17 cellular contexts compared by ENCODE assay signal in the genomic region with DNA sequence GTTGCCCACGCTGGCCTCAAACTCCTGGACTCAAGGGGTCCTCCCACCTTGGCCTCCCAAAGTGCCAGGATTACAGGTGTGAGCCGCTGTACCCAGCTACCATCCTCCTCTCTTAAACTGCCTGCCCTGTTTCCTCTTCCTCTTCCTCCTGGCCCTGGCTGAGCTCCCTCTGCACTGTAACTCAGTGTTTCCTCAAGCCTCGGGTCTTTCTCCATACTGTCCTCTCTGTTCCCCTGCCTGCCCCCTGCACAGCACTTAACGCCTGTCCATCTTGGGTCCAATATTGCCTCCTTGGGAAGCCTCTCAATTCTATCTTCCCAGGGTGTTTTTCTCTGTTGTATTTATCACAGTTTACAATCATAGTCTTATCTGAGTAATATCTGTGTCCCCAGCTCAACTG. TPM values are rescaled to one million over a fixed set of nuclear protein-coding genes. Genes with fewer than 3 reads are reported as not detected.
DNase-seq lines count a peak whose midpoint lies in the region; ATAC-seq and TF ChIP-seq lines count a peak whose summit lies in the region.
"Had no signal": no experiment of that assay in that cellular context is flagged by ENCODE, and none has a peak within 500 bp of the region (broad histone marks: within the 10 kb centered on the region; RNA-seq: fewer than 3 reads in every experiment).

No MANE protein-coding gene starts in this region.

- H3K9me2 ChIP-seq in OCI-LY1 (ENCODE audit: low read depth, low read length) = no peaks in the 10 kb centered on the region

- H2AFZ ChIP-seq in OCI-LY1 (ENCODE audit: low read length) = no peak overlapping the region
- no peak overlapping the region for H2AFZ ChIP-seq in parathyroid adenoma

- peak overlapping the region; percentile 73 for H3K4me3 ChIP-seq in OCI-LY1 (ENCODE audit: low read depth, low read length, poor library complexity, severe bottlenecking)
- no peak overlapping the region for H3K4me3 ChIP-seq in parathyroid adenoma (ENCODE audit: low read depth, low read length)
- H3K4me3 ChIP-seq: K562 had no signal

- H3K36me3 ChIP-seq in OCI-LY1 (ENCODE audit: insufficient read depth, low read length) (peaks cover 6% of the 10 kb centered on the region; the same call in 1 of the 2 replicates), parathyroid adenoma (ENCODE audit: control insufficient read depth, insufficient read depth, low read length) (no peaks in the 10 kb centered on the region)

- H3K27ac ChIP-seq in OCI-LY1 (ENCODE audit: low read depth, low read length, poor library complexity, severe bottlenecking) = peak overlapping the region; percentile 83
- peak overlapping the region; percentile 97 for H3K27ac ChIP-seq in epithelial cell of prostate
- peak overlapping the region; percentile 5 for H3K27ac ChIP-seq in parathyroid adenoma

- no peaks in the 10 kb centered on the region for H4K20me1 ChIP-seq in OCI-LY1 (ENCODE audit: insufficient read depth, low read length)

- H3K9ac ChIP-seq in OCI-LY1 (ENCODE audit: low read length) = peak overlapping the region; percentile 80; the same call in 1 of the 2 replicates
- H3K9ac ChIP-seq in parathyroid adenoma = no peak overlapping the region

- H3K4me2 ChIP-seq in OCI-LY1 (ENCODE audit: low read length) (peak overlapping the region; percentile 79), parathyroid adenoma (ENCODE audit: low read length) (no peak overlapping the region)

- peaks cover 45% of the 10 kb centered on the region for H3K4me1 Mint-ChIP-seq in activated CD4-positive, alpha-beta T cell treated with anti-CD3 and anti-CD28 coated beads, Interleukin-2, amount 10 ng/mL, durations not matched to agents 7 days and 5 days

- no peaks in the 10 kb centered on the region for H3K27me3 ChIP-seq in OCI-LY1 (ENCODE audit: insufficient read depth, low read length)
- H3K27me3 ChIP-seq in parathyroid adenoma (ENCODE audit: control insufficient read depth, insufficient read depth, low read length) = no peaks in the 10 kb centered on the region

- H3K9me3 Mint-ChIP-seq in activated CD4-positive, alpha-beta T cell treated with anti-CD3 and anti-CD28 coated beads, Interleukin-2, amount 10 ng/mL, durations not matched to agents 7 days and 5 days = no peaks in the 10 kb centered on the region

- TF ChIP-seq CTCF in OCI-LY1 (IDR thresholded peaks at IDR 0.05; ENCODE audit: low read length) = no peak
- no peak for TF ChIP-seq CTCF in parathyroid adenoma (IDR thresholded peaks at IDR 0.05)

- H3K27ac Mint-ChIP-seq in activated CD4-positive, alpha-beta T cell treated with anti-CD3 and anti-CD28 coated beads, Interleukin-2, amount 10 ng/mL, durations not matched to agents 7 days and 5 days = peak overlapping the region; percentile 44

- peak overlapping the region; percentile 95 for H3K4me3 Mint-ChIP-seq in activated CD4-positive, alpha-beta T cell treated with anti-CD3 and anti-CD28 coated beads, Interleukin-2, amount 10 ng/mL, durations not matched to agents 7 days and 5 days

- H3K4me1 ChIP-seq in OCI-LY1 (ENCODE audit: insufficient read depth, low read length, severe bottlenecking) = peaks cover 33% of the 10 kb centered on the region
- peaks cover 10% of the 10 kb centered on the region for H3K4me1 ChIP-seq in parathyroid adenoma

- H3K27me3 Mint-ChIP-seq in activated CD4-positive, alpha-beta T cell treated with anti-CD3 and anti-CD28 coated beads, Interleukin-2, amount 10 ng/mL, durations not matched to agents 7 days and 5 days = no peaks in the 10 kb centered on the region

- no peak for DNase-seq in activated CD4-positive, alpha-beta T cell treated with anti-CD3 and anti-CD28 coated beads, Interleukin-2, amount 10 ng/mL, durations not matched to agents 7 days and 5 days
- no peak for DNase-seq in activated CD4-positive, alpha-beta T cell treated with anti-CD3 and anti-CD28 coated beads, Interleukin-2, amount 50 U/mL, for 4 hours
- DNase-seq in epithelial cell of prostate (ENCODE audit: low read depth, low spot score) (no peak), HEK293T (ENCODE audit: extremely low spot score) (no peak), 8988T (no peak)
- DNase-seq: ACHN; NCI-H187 treated with DMSO at 0.1 percent for 48 hours; NCI-H82; SHP77 treated with DMSO at 0.1 percent for 48 hours; stimulated activated CD4-positive, alpha-beta T cell treated with anti-CD3 and anti-CD28 coated beads, Interleukin-15, amount 100 ng/mL, for 24 hours had no signal

- no peaks in the 10 kb centered on the region for H3K79me2 ChIP-seq in OCI-LY1 (ENCODE audit: insufficient read depth, low read length)
- H3K79me2 ChIP-seq in parathyroid adenoma = peaks cover 5% of the 10 kb centered on the region

- POLR2A ChIA-PET in activated CD4-positive, alpha-beta T cell treated with anti-CD3 and anti-CD28 coated beads, Interleukin-2, amount 10 ng/mL, durations not matched to agents 7 days and 5 days (lab: Charles Lee) = no interaction called here
- POLR2A ChIA-PET in HEK293T (lab: Yijun Ruan, JAX) = interaction anchor here (1.6 to 1.9 kb wide), 2 partner anchors 14 to 24 kb away, joined by 5 to 13 read pairs; no protein-coding TSS in a partner anchor

- CTCF ChIA-PET in activated CD4-positive, alpha-beta T cell treated with anti-CD3 and anti-CD28 coated beads, Interleukin-2, amount 10 ng/mL, durations not matched to agents 7 days and 5 days (lab: Charles Lee) = interaction anchor here (1.0 to 2.7 kb wide), 9 partner anchors 11 to 45 kb away, joined by 3 to 13 read pairs (median 6); no protein-coding TSS in a partner anchor
- CTCF ChIA-PET in HEK293T (lab: Yijun Ruan, JAX) = interaction anchor here (1.0 kb wide), 1 partner anchor 19 kb away, joined by 3 read pairs; no protein-coding TSS in a partner anchor

- peaks cover 10% of the 10 kb centered on the region for H3K36me3 Mint-ChIP-seq in activated CD4-positive, alpha-beta T cell treated with anti-CD3 and anti-CD28 coated beads, Interleukin-2, amount 10 ng/mL, durations not matched to agents 7 days and 5 days (ENCODE audit: low read depth)

- H3K9me3 ChIP-seq in OCI-LY1 (ENCODE audit: low read length) = no peaks in the 10 kb centered on the region
- H3K9me3 ChIP-seq in parathyroid adenoma (ENCODE audit: control insufficient read depth, low read length) = no peaks in the 10 kb centered on the region

- H3F3A ChIP-seq in OCI-LY1 (ENCODE audit: insufficient read depth, low read length) = no peaks in the 10 kb centered on the region

- no peak for ATAC-seq in HG03280 (IDR thresholded peaks at IDR 0.05; ENCODE audit: unreplicated experiment)
- ATAC-seq: left lobe of liver had no signal

TF ChIP-seq in HEK293T, 16 proteins besides CTCF, POLR2A, EP300 and RAD21:
- TF ChIP-seq FOXK2 (IDR thresholded peaks at IDR 0.05) = no peak
- TF ChIP-seq HDGF (IDR thresholded peaks at IDR 0.05; ENCODE audit: borderline replicate concordance) = no peak
- TF ChIP-seq ARNT (IDR thresholded peaks at IDR 0.05) = no peak
- no peak for TF ChIP-seq FOXA1 (IDR thresholded peaks at IDR 0.05)
- TF ChIP-seq CTBP1 (IDR thresholded peaks at IDR 0.05; ENCODE audit: borderline replicate concordance) = no peak
- no peak for TF ChIP-seq L3MBTL2 (conservative IDR thresholded peaks at IDR 0.05)
- no peak for TF ChIP-seq BHLHE40 (IDR thresholded peaks at IDR 0.05; ENCODE audit: borderline replicate concordance)
- no peak for TF ChIP-seq FOXM1 (IDR thresholded peaks at IDR 0.05; ENCODE audit: borderline replicate concordance)
- TF ChIP-seq TARDBP (IDR thresholded peaks at IDR 0.05) = no peak
- no peak for TF ChIP-seq NFRKB (IDR thresholded peaks at IDR 0.05)
- TF ChIP-seq ELF4 (IDR thresholded peaks at IDR 0.05) = no peak
- no peak for TF ChIP-seq SUZ12 (IDR thresholded peaks at IDR 0.05)
- TF ChIP-seq LEF1 (IDR thresholded peaks at IDR 0.05; ENCODE audit: borderline replicate concordance) = no peak
- TF ChIP-seq, protein P1, sequence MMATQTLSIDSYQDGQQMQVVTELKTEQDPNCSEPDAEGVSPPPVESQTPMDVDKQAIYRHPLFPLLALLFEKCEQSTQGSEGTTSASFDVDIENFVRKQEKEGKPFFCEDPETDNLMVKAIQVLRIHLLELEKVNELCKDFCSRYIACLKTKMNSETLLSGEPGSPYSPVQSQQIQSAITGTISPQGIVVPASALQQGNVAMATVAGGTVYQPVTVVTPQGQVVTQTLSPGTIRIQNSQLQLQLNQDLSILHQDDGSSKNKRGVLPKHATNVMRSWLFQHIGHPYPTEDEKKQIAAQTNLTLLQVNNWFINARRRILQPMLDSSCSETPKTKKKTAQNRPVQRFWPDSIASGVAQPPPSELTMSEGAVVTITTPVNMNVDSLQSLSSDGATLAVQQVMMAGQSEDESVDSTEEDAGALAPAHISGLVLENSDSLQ (IDR thresholded peaks at IDR 0.05) = no peak
- no peak for TF ChIP-seq SP1 (IDR thresholded peaks at IDR 0.05)
- no peak for TF ChIP-seq ZNF384 (IDR thresholded peaks at IDR 0.05)
TF ChIP-seq in HEK293T: peak in this region for 0.

RNA-seq across cellular contexts. Expression of gene LIPE, which starts 6.1 kb away (rescaled TPM):
- total RNA-seq in activated CD4-positive, alpha-beta T cell treated with anti-CD3 and anti-CD28 coated beads, Interleukin-2, amount 10 ng/mL, durations not matched to agents 7 days and 5 days = 10 to 100 TPM; 27.7 to 29.5 TPM

RNA-seq across cellular contexts. Expression of gene CXCL17, which starts 21.6 kb away (rescaled TPM):
- not detected for total RNA-seq in activated CD4-positive, alpha-beta T cell treated with anti-CD3 and anti-CD28 coated beads, Interleukin-2, amount 10 ng/mL, durations not matched to agents 7 days and 5 days
- total RNA-seq: Daoy, K562, left lobe of liver had no signal

RNA-seq across cellular contexts. Expression of gene CNFN, which starts 31.0 kb away (rescaled TPM):
- not detected for total RNA-seq in activated CD4-positive, alpha-beta T cell treated with anti-CD3 and anti-CD28 coated beads, Interleukin-2, amount 10 ng/mL, durations not matched to agents 7 days and 5 days
- total RNA-seq: left lobe of liver, urinary bladder had no signal

Comparison
In these comparisons a context has a peak if more than half of its experiments do, and no peak if none do; other contexts are left out.
1. H3K27ac ChIP-seq: peak in every context shown above with its lines; median percentile 97 in epithelial cell of prostate; 83 in OCI-LY1; 5 in parathyroid adenoma.